Comparison of ENCODE assay signal across 1 cellular context in the genomic region with DNA sequence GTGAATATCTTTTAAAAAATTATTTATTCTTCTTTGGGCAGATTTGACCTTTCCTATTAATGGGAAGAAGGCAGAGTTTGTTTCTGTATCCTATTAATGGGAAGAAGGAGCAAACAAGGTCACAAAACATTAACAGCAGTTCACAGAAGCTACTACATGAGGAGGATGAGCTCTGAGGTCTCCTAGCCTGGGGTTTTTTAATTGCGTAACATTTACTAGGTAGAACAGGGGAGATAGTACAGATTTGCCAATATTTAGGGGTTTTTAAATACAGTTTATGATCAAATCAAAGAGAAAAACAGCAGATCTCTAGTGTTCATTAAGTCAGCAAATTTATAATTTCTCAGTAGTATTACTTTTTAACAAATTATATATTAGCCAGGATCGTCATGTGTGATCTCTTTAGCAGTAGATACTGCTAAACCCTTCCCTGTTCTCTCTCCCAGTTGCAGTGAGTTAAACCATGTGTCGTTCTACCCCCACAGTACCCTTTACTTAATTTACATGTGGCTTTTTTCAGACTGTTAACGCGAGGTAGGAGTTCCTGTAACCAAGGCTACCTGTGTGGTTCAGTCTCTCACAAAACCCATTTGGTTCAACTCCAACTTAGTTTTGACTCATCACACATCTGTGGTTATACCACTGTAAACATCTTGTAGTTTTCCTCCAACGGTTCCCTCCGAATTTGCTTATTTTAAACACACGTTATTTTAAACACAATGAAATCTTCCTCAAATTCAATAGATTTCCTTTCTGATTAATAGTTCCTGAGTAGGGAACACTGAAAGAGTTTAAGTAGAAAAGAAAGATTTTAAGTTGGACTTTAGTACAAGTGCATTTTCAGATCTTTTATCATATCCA.
TF ChIP-seq lines count a peak whose summit lies in the region.

No MANE protein-coding gene starts in this region.

TF ChIP-seq in IMR-90, 13 proteins besides CTCF, POLR2A, EP300 and RAD21:
- TF ChIP-seq CEBPB (IDR thresholded peaks at IDR 0.05; ENCODE audit: low read depth, low read length), result peak; percentile 90
- TF ChIP-seq FOS (IDR thresholded peaks at IDR 0.05; ENCODE audit: low read depth, low read length), result peak; percentile 40; the same call in 1 of the 2 replicates
- no peak for TF ChIP-seq BHLHE40 (IDR thresholded peaks at IDR 0.05; ENCODE audit: low read depth, low read length)
- no peak for TF ChIP-seq RCOR1 (IDR thresholded peaks at IDR 0.05; ENCODE audit: insufficient replicate concordance, low read length)
- TF ChIP-seq, protein P1, sequence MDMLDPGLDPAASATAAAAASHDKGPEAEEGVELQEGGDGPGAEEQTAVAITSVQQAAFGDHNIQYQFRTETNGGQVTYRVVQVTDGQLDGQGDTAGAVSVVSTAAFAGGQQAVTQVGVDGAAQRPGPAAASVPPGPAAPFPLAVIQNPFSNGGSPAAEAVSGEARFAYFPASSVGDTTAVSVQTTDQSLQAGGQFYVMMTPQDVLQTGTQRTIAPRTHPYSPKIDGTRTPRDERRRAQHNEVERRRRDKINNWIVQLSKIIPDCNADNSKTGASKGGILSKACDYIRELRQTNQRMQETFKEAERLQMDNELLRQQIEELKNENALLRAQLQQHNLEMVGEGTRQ (IDR thresholded peaks at IDR 0.05; ENCODE audit: low read depth, low read length), result no peak
- no peak for TF ChIP-seq MAZ (IDR thresholded peaks at IDR 0.05; ENCODE audit: borderline replicate concordance, low read depth, low read length)
- no peak for TF ChIP-seq NFE2L2 (IDR thresholded peaks at IDR 0.05; ENCODE audit: low read depth, low read length)
